In genomic region chr14:88384653-88385205, GRCh38 we compare ENCODE assay signal across 8 cellular contexts. TPM values are rescaled to one million over a fixed set of nuclear protein-coding genes. Genes with fewer than 3 reads are reported as not detected.
A peak's percentile ranks its signal among the peaks of the same experiment; 100 is the strongest.
DNase-seq lines count a peak whose midpoint lies in the region; ATAC-seq and TF ChIP-seq lines count a peak whose summit lies in the region.

No MANE protein-coding gene starts in this region.

- CTCF ChIA-PET in Panc1 (lab: Charles Lee): no interaction called here

- BruUV-seq in Panc1 (replicated peaks; lab: Mats Ljungman, UMichigan): no TSS peak

- ATAC-seq in Panc1 (no peak), HG03108 (IDR thresholded peaks at IDR 0.05; ENCODE audit: unreplicated experiment) (no peak)

- TF ChIP-seq CTCF in Panc1 (IDR thresholded peaks at IDR 0.05) (no peak), endothelial cell (IDR thresholded peaks at IDR 0.05; ENCODE audit: unreplicated experiment) (no peak), neural crest cell (conservative IDR thresholded peaks at IDR 0.05) (no peak)

- no peaks in the 10 kb centered on the region for H3K36me3 ChIP-seq in Panc1 (ENCODE audit: control insufficient read depth, insufficient read depth, low read length)

- H3K4me1 Mint-ChIP-seq in endothelial cell (ENCODE audit: unreplicated experiment) (peaks cover 36% of the 10 kb centered on the region), neural crest cell (peaks cover 28% of the 10 kb centered on the region)

- H3K27ac Mint-ChIP-seq in endothelial cell (ENCODE audit: unreplicated experiment) (peak overlapping the region; percentile 87), neural crest cell (ENCODE audit: unreplicated experiment) (no peak overlapping the region)

- in situ Hi-C loops in Panc1 (cut with HindIII; ENCODE audit: low pct_unique_long_range_greater_than_20kb, low sequenced_read_pairs): no loop called here

- no peaks in the 10 kb centered on the region for H3K27me3 Mint-ChIP-seq in endothelial cell (ENCODE audit: unreplicated experiment)
- peaks cover 20% of the 10 kb centered on the region for H3K27me3 Mint-ChIP-seq in neural crest cell (ENCODE audit: low read depth)

- H3K4me3 Mint-ChIP-seq in endothelial cell (ENCODE audit: unreplicated experiment) (peak overlapping the region; percentile 91), neural crest cell (peak overlapping the region; percentile 96)

- H3K36me3 Mint-ChIP-seq in endothelial cell (ENCODE audit: low read depth, unreplicated experiment) (no peaks in the 10 kb centered on the region), neural crest cell (ENCODE audit: low read depth) (no peaks in the 10 kb centered on the region)

- intact Hi-C loops in Panc1 (cut with micrococcal nuclease; ENCODE audit: unreplicated experiment): loop anchor here (5.0 kb wide), 1 partner anchor 197 kb away; no protein-coding TSS in a partner anchor

- H3K4me1 ChIP-seq in Panc1 (ENCODE audit: control insufficient read depth, insufficient read depth, low read length): peaks cover 3% of the 10 kb centered on the region; the same call in 1 of the 2 replicates

- no peaks in the 10 kb centered on the region for H3K27me3 ChIP-seq in Panc1 (ENCODE audit: control insufficient read depth, insufficient read depth, low read length)

- H3K27ac ChIP-seq in Panc1 (ENCODE audit: low read length): peak overlapping the region; percentile 67

- DNase-seq in Panc1 (ENCODE audit: low read depth, low spot score) (no peak), endothelial cell (ENCODE audit: low spot score) (no peak), neural crest cell (ENCODE audit: low read depth, low spot score) (no peak), A172 (ENCODE audit: low spot score) (no peak), RPMI8226 (no peak)
- no peak for DNase-seq in activated CD4-positive, alpha-beta T cell treated with anti-CD3 and anti-CD28 coated beads, Interleukin-2, amount 50 U/mL, for 48 hours

- POLR2A ChIA-PET in Panc1 (lab: Charles Lee): no interaction called here

- no peaks in the 10 kb centered on the region for H3K9me3 ChIP-seq in Panc1 (ENCODE audit: control insufficient read depth, insufficient read depth, low read depth, low read length)

- H3K9me3 Mint-ChIP-seq in endothelial cell (ENCODE audit: unreplicated experiment): no peaks in the 10 kb centered on the region
- H3K9me3 Mint-ChIP-seq in neural crest cell: no peaks in the 10 kb centered on the region

- H3K4me3 ChIP-seq in GM08714 (ENCODE audit: low read length) (peak overlapping the region; percentile 98), Panc1 (ENCODE audit: low read depth in 2 of 2, low read length in 2 of 2) (peak overlapping the region; percentile 87 to 94)

RNA-seq across cellular contexts. Expression of gene SPATA7, which starts 0.7 kb away (rescaled TPM):
- total RNA-seq in Panc1 (2021; ENCODE audit: unreplicated experiment) (4.0 TPM), endothelial cell (ENCODE audit: unreplicated experiment) (39.3 TPM), neural crest cell (18.9 and 19.4 TPM in 2 replicates)
- 1.9 TPM for polyA plus RNA-seq in Panc1 (2012; ENCODE audit: insufficient read length)
- 5.3 and 5.9 TPM in 2 replicates for total RNA-seq in A172 (2014; rRNA removed; shearing (Covaris generic))
